ENCODE assay signal across 10 cellular contexts in genomic region chr11:1568451-1568911, GRCh38. TPM values are rescaled to one million over a fixed set of nuclear protein-coding genes. Genes with fewer than 3 reads are reported as not detected.
A peak's percentile ranks its signal among the peaks of the same experiment; 100 is the strongest.
DNase-seq lines count a peak whose midpoint lies in the region; ATAC-seq lines count a peak whose summit lies in the region.
"Had no signal": no experiment of that assay in that cellular context is flagged by ENCODE, and none has a peak within 500 bp of the region (broad histone marks: within the 10 kb centered on the region; RNA-seq: fewer than 3 reads in every experiment).

No MANE protein-coding gene starts in this region.

- DNase-seq in COR-L47 (lab: John Stamatoyannopoulos, UW) = peak; percentile 98
- peak; percentile 60 for DNase-seq in NAMALWA (ENCODE audit: low spot score)
- DNase-seq in astrocyte of the hippocampus (ENCODE audit: low read depth, low spot score) = peak; percentile 47
- peak in 1 of 9 donors; percentile 28 for DNase-seq in naive thymus-derived CD4-positive, alpha-beta T cell
- no peak for DNase-seq in H4 (ENCODE audit: low spot score)
- DNase-seq in DMS153 treated with DMSO at 0.1 percent for 48 hours (lab: John Stamatoyannopoulos, UW; ENCODE audit: unreplicated experiment) = no peak

- intact Hi-C loops in naive thymus-derived CD4-positive, alpha-beta T cell (cut with micrococcal nuclease) = no loop called here

- H3K27ac Mint-ChIP-seq in naive thymus-derived CD4-positive, alpha-beta T cell = peak overlapping the region in 1 of 9 donors; percentile 62

- CTCF ChIA-PET in naive thymus-derived CD4-positive, alpha-beta T cell (lab: Charles Lee) = no interaction called here

- no peaks in the 10 kb centered on the region for H3K27me3 ChIP-seq in naive thymus-derived CD4-positive, alpha-beta T cell (ENCODE audit: control insufficient read depth in 2 of 2, insufficient read depth in 2 of 2, low read length in 2 of 2)

- peaks cover 2 to 18% (median 5%) of the 10 kb centered on the region in 7 donors for H3K4me1 Mint-ChIP-seq in naive thymus-derived CD4-positive, alpha-beta T cell

- no peak overlapping the region for H3K4me3 Mint-ChIP-seq in naive thymus-derived CD4-positive, alpha-beta T cell

- peaks cover 0 to 17% (median 0%) of the 10 kb centered on the region in 5 donors for H3K27me3 Mint-ChIP-seq in naive thymus-derived CD4-positive, alpha-beta T cell

- H3K4me1 ChIP-seq in naive thymus-derived CD4-positive, alpha-beta T cell (ENCODE audit: control insufficient read depth in 2 of 2, insufficient read depth in 2 of 2, low read length in 2 of 2) = peaks cover 19 to 26% of the 10 kb centered on the region in 2 donors
- H3K4me1 ChIP-seq: parathyroid adenoma had no signal

- POLR2A ChIA-PET in naive thymus-derived CD4-positive, alpha-beta T cell (lab: Charles Lee) = no interaction called here

- no peak overlapping the region for H3K4me3 ChIP-seq in naive thymus-derived CD4-positive, alpha-beta T cell (ENCODE audit: low read length)
- H3K4me3 ChIP-seq: SK-N-MC had no signal

- no peaks in the 10 kb centered on the region for H3K36me3 Mint-ChIP-seq in naive thymus-derived CD4-positive, alpha-beta T cell

- H3K36me3 ChIP-seq in naive thymus-derived CD4-positive, alpha-beta T cell (ENCODE audit: control insufficient read depth in 2 of 3, insufficient read depth in 3 of 3, low read length in 3 of 3) = peaks cover 0 to 21% (median 0%) of the 10 kb centered on the region in 3 experiments

- no peaks in the 10 kb centered on the region for H3K9me3 Mint-ChIP-seq in naive thymus-derived CD4-positive, alpha-beta T cell

- ATAC-seq in naive thymus-derived CD4-positive, alpha-beta T cell = peak; percentile 18
- ATAC-seq in GM19324 (IDR thresholded peaks at IDR 0.05; ENCODE audit: low FRiP score, unreplicated experiment) = no peak

- H3K9me3 ChIP-seq in naive thymus-derived CD4-positive, alpha-beta T cell (ENCODE audit: control insufficient read depth in 2 of 3, low read length in 3 of 3) = no peaks in the 10 kb centered on the region

- no peak overlapping the region for H3K27ac ChIP-seq in naive thymus-derived CD4-positive, alpha-beta T cell (ENCODE audit: low read depth, low read length)
- H3K27ac ChIP-seq: parathyroid adenoma, SK-N-MC had no signal

RNA-seq across cellular contexts. Expression of gene DUSP8, which starts 3.6 kb away (rescaled TPM):
- total RNA-seq in naive thymus-derived CD4-positive, alpha-beta T cell = 10 to 100 TPM in 2 of 5 experiments, 1 to 10 TPM in 2, under 1 TPM in 1; 0.41 to 79.3 (median 4.4) TPM
- under 1 TPM; 0.22 to 0.35 TPM for polyA plus RNA-seq in naive thymus-derived CD4-positive, alpha-beta T cell
- total RNA-seq in H4 (2014; rRNA removed; shearing (Covaris generic)) = 0.45 and 3.2 TPM in 2 replicates

RNA-seq across cellular contexts. Expression of gene KRTAP5-1, which starts 16.6 kb away (rescaled TPM):
- not detected for total RNA-seq in naive thymus-derived CD4-positive, alpha-beta T cell
- not detected for polyA plus RNA-seq in naive thymus-derived CD4-positive, alpha-beta T cell
- not detected in 2 replicates for total RNA-seq in H4 (2014; rRNA removed; shearing (Covaris generic))
- total RNA-seq: activated CD8-positive, alpha-beta memory T cell treated with anti-CD3 and anti-CD28 coated beads for 36 hours had no signal

RNA-seq across cellular contexts. Expression of gene KRTAP5-2, which starts 29.6 kb away (rescaled TPM):
- total RNA-seq in naive thymus-derived CD4-positive, alpha-beta T cell = not detected
- polyA plus RNA-seq in naive thymus-derived CD4-positive, alpha-beta T cell = not detected
- not detected in 2 replicates for total RNA-seq in H4 (2014; rRNA removed; shearing (Covaris generic))
- total RNA-seq: activated CD8-positive, alpha-beta memory T cell treated with anti-CD3 and anti-CD28 coated beads for 36 hours had no signal

RNA-seq across cellular contexts. Expression of gene KRTAP5-3, which starts 39.8 kb away (rescaled TPM):
- total RNA-seq in naive thymus-derived CD4-positive, alpha-beta T cell = not detected
- polyA plus RNA-seq in naive thymus-derived CD4-positive, alpha-beta T cell = not detected
- not detected in 2 replicates for total RNA-seq in H4 (2014; rRNA removed; shearing (Covaris generic))
- total RNA-seq: activated CD8-positive, alpha-beta memory T cell treated with anti-CD3 and anti-CD28 coated beads for 36 hours had no signal

RNA-seq across cellular contexts. Expression of gene KRTAP5-4, which starts 53.5 kb away (rescaled TPM):
- not detected for total RNA-seq in naive thymus-derived CD4-positive, alpha-beta T cell
- not detected for polyA plus RNA-seq in naive thymus-derived CD4-positive, alpha-beta T cell
- total RNA-seq in H4 (2014; rRNA removed; shearing (Covaris generic)) = not detected in 2 replicates
- total RNA-seq: activated CD8-positive, alpha-beta memory T cell treated with anti-CD3 and anti-CD28 coated beads for 36 hours had no signal

Comparison
In these comparisons a context has a peak if more than half of its experiments do, and no peak if none do; other contexts are left out.
1. DNase-seq: peak in COR-L47 (single experiment), NAMALWA (single experiment) and astrocyte of the hippocampus (single experiment); none in H4 (single experiment) and DMS153 treated with DMSO at 0.1 percent for 48 hours (single experiment).